Comparison of ENCODE assay signal across 9 cellular contexts in genomic region chr22:25402501-25403283, GRCh38.
DNase-seq lines count a peak whose midpoint lies in the region; ATAC-seq, FAIRE-seq and TF ChIP-seq lines count a peak whose summit lies in the region.
"Had no signal": no experiment of that assay in that cellular context is flagged by ENCODE, and none has a peak within 500 bp of the region (broad histone marks: within the 10 kb centered on the region; RNA-seq: fewer than 3 reads in every experiment).

No MANE protein-coding gene starts in this region.

- H3K4me2 ChIP-seq in K562 (ENCODE audit: insufficient read depth, low read length): peak overlapping the region; percentile 82

- H3K4me3 Mint-ChIP-seq in activated CD4-positive, alpha-beta T cell treated with anti-CD3 and anti-CD28 coated beads, Interleukin-2, amount 10 ng/mL, durations not matched to agents 24 days and 14 days: peak overlapping the region; percentile 90
- peak overlapping the region; percentile 96 for H3K4me3 Mint-ChIP-seq in type B pancreatic cell

- no peak for FAIRE-seq in K562 (lab: Jason Lieb, UNC)
- FAIRE-seq: islet of Langerhans had no signal

- H3K27ac Mint-ChIP-seq in activated CD4-positive, alpha-beta T cell treated with anti-CD3 and anti-CD28 coated beads, Interleukin-2, amount 10 ng/mL, durations not matched to agents 24 days and 14 days: no peak overlapping the region
- H3K27ac Mint-ChIP-seq in type B pancreatic cell: peak overlapping the region; percentile 55

- H3K36me3 ChIP-seq in K562 (ENCODE audit: control insufficient read depth, insufficient read depth, low read length) (no peaks in the 10 kb centered on the region), lower lobe of right lung (no peaks in the 10 kb centered on the region)

- H3K27me3 ChIP-seq in K562 (ENCODE audit: control insufficient read depth in 2 of 2, insufficient read depth in 2 of 2, low read length in 2 of 2): no peaks in the 10 kb centered on the region
- H3K27me3 ChIP-seq in lower lobe of right lung (ENCODE audit: low read depth): no peaks in the 10 kb centered on the region

- no peaks in the 10 kb centered on the region for H3K36me3 Mint-ChIP-seq in activated CD4-positive, alpha-beta T cell treated with anti-CD3 and anti-CD28 coated beads, Interleukin-2, amount 10 ng/mL, durations not matched to agents 24 days and 14 days (ENCODE audit: low read depth)
- no peaks in the 10 kb centered on the region for H3K36me3 Mint-ChIP-seq in type B pancreatic cell

- TF ChIP-seq CTCF in K562 (IDR thresholded peaks at IDR 0.05 in 2 of 3, conservative IDR thresholded peaks at IDR 0.05 in 1 of 3; ENCODE audit: insufficient read depth in 2 of 3, low read depth in 1 of 3, low read length in 3 of 3): no peak
- no peak for TF ChIP-seq CTCF in lower lobe of right lung (IDR thresholded peaks at IDR 0.05)
- no peak for TF ChIP-seq CTCF in type B pancreatic cell (conservative IDR thresholded peaks at IDR 0.05)

- POLR2A ChIA-PET in K562 (lab: Yijun Ruan, JAX): interaction anchor here (0.5 to 1.1 kb wide), 6 partner anchors 12 to 142 kb away, joined by 3 to 5 read pairs (median 3); no protein-coding TSS in a partner anchor

- H3K27me3 Mint-ChIP-seq in activated CD4-positive, alpha-beta T cell treated with anti-CD3 and anti-CD28 coated beads, Interleukin-2, amount 10 ng/mL, durations not matched to agents 24 days and 14 days: no peaks in the 10 kb centered on the region
- H3K27me3 Mint-ChIP-seq in type B pancreatic cell: peaks cover 3% of the 10 kb centered on the region

- peaks cover 29% of the 10 kb centered on the region for H3K4me1 Mint-ChIP-seq in activated CD4-positive, alpha-beta T cell treated with anti-CD3 and anti-CD28 coated beads, Interleukin-2, amount 10 ng/mL, durations not matched to agents 24 days and 14 days
- H3K4me1 Mint-ChIP-seq in type B pancreatic cell (ENCODE audit: unreplicated experiment): peaks cover 38% of the 10 kb centered on the region

- H3K4me1 ChIP-seq in K562 (replicated peaks in 1 of 2; ENCODE audit: control insufficient read depth in 2 of 2, insufficient read depth in 2 of 2, low read length in 2 of 2) (peaks cover 6 to 41% of the 10 kb centered on the region in 2 experiments; a peak in 4 of 5 replicates), lower lobe of right lung (peaks cover 60% of the 10 kb centered on the region)

- H3K27ac ChIP-seq in K562 (ENCODE audit: extremely low read depth, low read depth, low read length) (peak overlapping the region; percentile 80), lower lobe of right lung (peak overlapping the region; percentile 90)

- no peak for TF ChIP-seq EP300 in K562 (IDR thresholded peaks at IDR 0.05; ENCODE audit: low read length)

- peaks cover 68% of the 10 kb centered on the region for H3K79me2 ChIP-seq in K562 (ENCODE audit: control insufficient read depth, insufficient read depth, low read length)

- H4K20me1 ChIP-seq in K562 (replicated peaks; ENCODE audit: control insufficient read depth, insufficient read depth, low read length): peaks cover 13% of the 10 kb centered on the region; the same call in 1 of the 2 replicates

- no peaks in the 10 kb centered on the region for H3K9me1 ChIP-seq in K562 (ENCODE audit: control insufficient read depth, insufficient read depth, low read length)

- BruUV-seq in K562 (replicated peaks; lab: Mats Ljungman, UMichigan): no TSS peak

- TF ChIP-seq RAD21 in K562 (CRISPR knock-in tag; conservative IDR thresholded peaks at IDR 0.05 in 1 of 2, IDR thresholded peaks at IDR 0.05 in 1 of 2): no peak

- H3K9me3 ChIP-seq in K562 (replicated peaks; ENCODE audit: control insufficient read depth, insufficient read depth, low read depth, low read length): no peaks in the 10 kb centered on the region
- no peaks in the 10 kb centered on the region for H3K9me3 ChIP-seq in lower lobe of right lung

- peak; percentile 5 for ATAC-seq in K562
- ATAC-seq in lower lobe of right lung: peak in 1 of 2 donors; percentile 3

- H3K4me3 ChIP-seq in K562 (peak overlapping the region; percentile 71), lower lobe of right lung (peak overlapping the region; percentile 71)

- no peak overlapping the region for H2AFZ ChIP-seq in K562 (ENCODE audit: low read depth, low read length)

- no peaks in the 10 kb centered on the region for H3K9me3 Mint-ChIP-seq in activated CD4-positive, alpha-beta T cell treated with anti-CD3 and anti-CD28 coated beads, Interleukin-2, amount 10 ng/mL, durations not matched to agents 24 days and 14 days
- no peaks in the 10 kb centered on the region for H3K9me3 Mint-ChIP-seq in type B pancreatic cell

- no peak for DNase-seq in activated CD4-positive, alpha-beta T cell treated with anti-CD3 and anti-CD28 coated beads, Interleukin-2, amount 10 ng/mL, durations not matched to agents 24 days and 14 days
- DNase-seq in activated CD4-positive, alpha-beta T cell treated with anti-CD3 and anti-CD28 coated beads, Interleukin-2, amount 50 U/mL, for 4 hours: no peak
- DNase-seq in K562 (ENCODE audit: extremely low read depth in 1 of 4, low spot score in 3 of 4): peak in 1 of 4 experiments; percentile 9
- DNase-seq in lower lobe of right lung: no peak
- no peak for DNase-seq in type B pancreatic cell (ENCODE audit: extremely low spot score, unreplicated experiment)
- DNase-seq in NCI-H2196 (lab: John Stamatoyannopoulos, UW; ENCODE audit: unreplicated experiment): no peak
- no peak for DNase-seq in stimulated activated CD4-positive, alpha-beta T cell treated with anti-CD3 and anti-CD28 coated beads, Interleukin-12 subunit alpha, Interleukin-12 subunit beta, amount 100 ng/mL, for 4 hours
- DNase-seq in ureter (ENCODE audit: low spot score): no peak

- CTCF ChIA-PET in K562 (lab: Yijun Ruan, JAX; ENCODE audit: low intra/inter-chr PET ratio): no interaction called here

- peak overlapping the region; percentile 66 to 87 for H3K9ac ChIP-seq in K562 (ENCODE audit: insufficient read depth in 1 of 2, low read depth in 2 of 2, low read length in 2 of 2)

- in situ Hi-C loops in K562 (cut with MboI): no loop called here

- TF ChIP-seq POLR2A in K562 (conservative IDR thresholded peaks at IDR 0.05): no peak

- 23% methylated on average over 14 of the region's 14 CpGs for WGBS in K562 (ENCODE audit: insufficient coverage, low coverage, missing lambda C conversion rate)

- intact Hi-C loops in activated CD4-positive, alpha-beta T cell treated with anti-CD3 and anti-CD28 coated beads, Interleukin-2, amount 10 ng/mL, durations not matched to agents 24 days and 14 days (cut with micrococcal nuclease): loop anchor here (10.0 kb wide), 1 partner anchor 328 kb away; no protein-coding TSS in a partner anchor
- intact Hi-C loops in K562 (cut with micrococcal nuclease): no loop called here
- intact Hi-C loops in lower lobe of right lung (cut with DNase I): no loop called here

TF ChIP-seq in K562, 482 proteins besides CTCF, POLR2A, EP300 and RAD21 (continues in another document):
- TF ChIP-seq GABPA (tag; conservative IDR thresholded peaks at IDR 0.05; ENCODE audit: low read depth) (no peak), SMARCA5 (IDR thresholded peaks at IDR 0.05) (peak; percentile 34; the same call in 1 of the 2 replicates), GATAD2A (IDR thresholded peaks at IDR 0.05) (no peak), ZNF655 (CRISPR knock-in tag; IDR thresholded peaks at IDR 0.05) (no peak), CHAMP1 (IDR thresholded peaks at IDR 0.05) (no peak), ADNP (tag; IDR thresholded peaks at IDR 0.05) (peak; percentile 81), ZNF740 (CRISPR knock-in tag; IDR thresholded peaks at IDR 0.05) (no peak), ZNF740 (tag; IDR thresholded peaks at IDR 0.05) (no peak), L3MBTL2 (IDR thresholded peaks at IDR 0.05) (no peak), ESRRA (IDR thresholded peaks at IDR 0.05; ENCODE audit: borderline replicate concordance, low read depth) (peak; percentile 78), THRAP3 (IDR thresholded peaks at IDR 0.05; ENCODE audit: borderline replicate concordance) (no peak), RBFOX2 (IDR thresholded peaks at IDR 0.05; ENCODE audit: low read depth, low read length) (peak; percentile 21; the same call in 1 of the 2 replicates), FOS (IDR thresholded peaks at IDR 0.05; ENCODE audit: extremely low read depth, insufficient read length) (no peak)
